ENCODE assay signal across 8 cellular contexts in genomic region chr7:901388-902154, GRCh38. TPM values are rescaled to one million over a fixed set of nuclear protein-coding genes. Genes with fewer than 3 reads are reported as not detected.
DNase-seq lines count a peak whose midpoint lies in the region; ATAC-seq, FAIRE-seq and TF ChIP-seq lines count a peak whose summit lies in the region.

No MANE protein-coding gene starts in this region.

- CTCF ChIA-PET in A549 (lab: Yijun Ruan, JAX) = interaction anchor here (0.9 to 1.8 kb wide), 4 partner anchors 10 to 164 kb away, joined by 3 to 7 read pairs (median 5); no protein-coding TSS in a partner anchor
- CTCF ChIA-PET in activated CD4-positive, alpha-beta T cell treated with anti-CD3 and anti-CD28 coated beads, Interleukin-2, amount 10 ng/mL, durations not matched to agents 7 days and 5 days (lab: Charles Lee) = interaction anchor here (1.0 to 1.2 kb wide), 4 partner anchors 16 to 638 kb away, joined by 3 read pairs; no protein-coding TSS in a partner anchor

- peak overlapping the region; percentile 40 to 61; a peak in 3 of 6 replicates for H3K27ac ChIP-seq in A549

- no peak overlapping the region for H3K27ac Mint-ChIP-seq in activated CD4-positive, alpha-beta T cell treated with anti-CD3 and anti-CD28 coated beads, Interleukin-2, amount 10 ng/mL, durations not matched to agents 7 days and 5 days
- H3K27ac Mint-ChIP-seq in neural crest cell (ENCODE audit: unreplicated experiment) = no peak overlapping the region

- H3K36me3 Mint-ChIP-seq in activated CD4-positive, alpha-beta T cell treated with anti-CD3 and anti-CD28 coated beads, Interleukin-2, amount 10 ng/mL, durations not matched to agents 7 days and 5 days (ENCODE audit: low read depth) = no peaks in the 10 kb centered on the region
- no peaks in the 10 kb centered on the region for H3K36me3 Mint-ChIP-seq in neural crest cell (ENCODE audit: low read depth)

- TF ChIP-seq CTCF in A549 (IDR thresholded peaks at IDR 0.05) = no peak
- no peak for TF ChIP-seq CTCF in GM10266 (IDR thresholded peaks at IDR 0.05; ENCODE audit: control insufficient read depth, insufficient read depth, low read depth, missing control alignments)
- no peak for TF ChIP-seq CTCF in fibroblast of pulmonary artery (IDR thresholded peaks at IDR 0.05; ENCODE audit: low read length, missing control alignments)
- TF ChIP-seq CTCF in neural crest cell (conservative IDR thresholded peaks at IDR 0.05) = no peak

- no peaks in the 10 kb centered on the region for H3K9me3 ChIP-seq in A549

- peak; percentile 79 to 87 for DNase-seq in A549 (ENCODE audit: low read depth in 1 of 2, low spot score in 1 of 2)
- DNase-seq in GM10266 (ENCODE audit: extremely low spot score) = peak; percentile 89
- DNase-seq in NCI-H2171 (lab: John Stamatoyannopoulos, UW) = peak; percentile 50
- DNase-seq in activated CD4-positive, alpha-beta T cell treated with anti-CD3 and anti-CD28 coated beads, Interleukin-2, amount 10 ng/mL, durations not matched to agents 7 days and 5 days = peak; percentile 39
- DNase-seq in fibroblast of pulmonary artery (ENCODE audit: low read depth) = peak; percentile 88
- peak; percentile 70 for DNase-seq in neural crest cell (ENCODE audit: low read depth, low spot score)

- H3K4me3 ChIP-seq in A549 = no peak overlapping the region
- no peak overlapping the region for H3K4me3 ChIP-seq in fibroblast of pulmonary artery (replicated peaks; ENCODE audit: low read depth, low read length)

- TF ChIP-seq EP300 in A549 (IDR thresholded peaks at IDR 0.05) = no peak

- 40% methylated on average over 9 of the region's 24 CpGs for WGBS in A549 (ENCODE audit: missing lambda C conversion rate)

- peak overlapping the region; percentile 60 for H3K4me2 ChIP-seq in A549

- no peaks in the 10 kb centered on the region for H3K9me3 Mint-ChIP-seq in activated CD4-positive, alpha-beta T cell treated with anti-CD3 and anti-CD28 coated beads, Interleukin-2, amount 10 ng/mL, durations not matched to agents 7 days and 5 days
- no peaks in the 10 kb centered on the region for H3K9me3 Mint-ChIP-seq in neural crest cell

- no peaks in the 10 kb centered on the region for H3K27me3 Mint-ChIP-seq in activated CD4-positive, alpha-beta T cell treated with anti-CD3 and anti-CD28 coated beads, Interleukin-2, amount 10 ng/mL, durations not matched to agents 7 days and 5 days
- peaks cover 25% of the 10 kb centered on the region for H3K27me3 Mint-ChIP-seq in neural crest cell (ENCODE audit: low read depth)

- peak; percentile 54 to 85 for ATAC-seq in A549
- no peak for ATAC-seq in GM18870 (IDR thresholded peaks at IDR 0.05; ENCODE audit: unreplicated experiment)
- no peak for ATAC-seq in HG03135 (IDR thresholded peaks at IDR 0.05; ENCODE audit: unreplicated experiment)

- no peak for FAIRE-seq in A549 (lab: Jason Lieb, UNC)

- TF ChIP-seq POLR2A in A549 (IDR thresholded peaks at IDR 0.05; ENCODE audit: low read length) = no peak

- H3K4me1 Mint-ChIP-seq in activated CD4-positive, alpha-beta T cell treated with anti-CD3 and anti-CD28 coated beads, Interleukin-2, amount 10 ng/mL, durations not matched to agents 7 days and 5 days = no peaks in the 10 kb centered on the region
- H3K4me1 Mint-ChIP-seq in neural crest cell = no peaks in the 10 kb centered on the region

- POLR2A ChIA-PET in A549 (lab: Yijun Ruan, JAX) = interaction anchor here (0.6 to 0.9 kb wide), 3 partner anchors 25 to 252 kb away, joined by 3 to 5 read pairs (median 4); partner anchors contain the start of gene GET4
- POLR2A ChIA-PET in activated CD4-positive, alpha-beta T cell treated with anti-CD3 and anti-CD28 coated beads, Interleukin-2, amount 10 ng/mL, durations not matched to agents 7 days and 5 days (lab: Charles Lee) = interaction anchor here (0.7 kb wide), 1 partner anchor 70 kb away, joined by 3 read pairs; the partner anchor contains the start of gene SUN1

- H3K4me3 Mint-ChIP-seq in activated CD4-positive, alpha-beta T cell treated with anti-CD3 and anti-CD28 coated beads, Interleukin-2, amount 10 ng/mL, durations not matched to agents 7 days and 5 days = no peak overlapping the region
- H3K4me3 Mint-ChIP-seq in neural crest cell = no peak overlapping the region

- H3K4me1 ChIP-seq in A549 = peaks cover 23% of the 10 kb centered on the region

- no peak for TF ChIP-seq RAD21 in A549 (conservative IDR thresholded peaks at IDR 0.05 in 1 of 2, IDR thresholded peaks at IDR 0.05 in 1 of 2)

TF ChIP-seq in A549, 52 proteins besides CTCF, POLR2A, EP300 and RAD21:
- TF ChIP-seq NR3C1 (IDR thresholded peaks at IDR 0.05) = no peak

RNA-seq across cellular contexts. Expression of gene GET4, which starts 25.2 kb away (rescaled TPM):
- polyA plus RNA-seq in A549 (2011; rRNA removed) = 21.5 and 26.1 TPM in 2 replicates
- 58.0 and 75.8 TPM in 2 replicates for polyA plus RNA-seq in A549 (2012; cell fraction: cytosol; rRNA removed)
- polyA plus RNA-seq in A549 (2012; cell fraction: nucleus; rRNA removed) = 169 and 176 TPM in 2 replicates
- polyA plus RNA-seq in A549 (2017; fragmentation: RNase III; extraction: RNeasy Plus Mini Kit Qiagen cat#74134 plus additional on column Dnase treatment) = 35.4 to 37.0 TPM (median 36.0 TPM) in 3 replicates
- 19.3 and 22.8 TPM in 2 replicates for polyA minus RNA-seq in A549 (2011; rRNA and poly(A)+ RNA removed)
- total RNA-seq in activated CD4-positive, alpha-beta T cell treated with anti-CD3 and anti-CD28 coated beads, Interleukin-2, amount 10 ng/mL, durations not matched to agents 7 days and 5 days = 10 to 100 TPM; 32.1 to 36.3 TPM
- 50.4 and 55.2 TPM in 2 replicates for total RNA-seq in neural crest cell

RNA-seq across cellular contexts. Expression of gene ADAP1, which starts 52.9 kb away (rescaled TPM):
- 1.7 and 2.2 TPM in 2 replicates for polyA plus RNA-seq in A549 (2011; rRNA removed)
- polyA plus RNA-seq in A549 (2012; cell fraction: cytosol; rRNA removed) = 3.5 and 5.0 TPM in 2 replicates
- polyA plus RNA-seq in A549 (2012; cell fraction: nucleus; rRNA removed) = 7.4 and 7.9 TPM in 2 replicates
- 1.1 to 2.5 TPM (median 1.9 TPM) in 3 replicates for polyA plus RNA-seq in A549 (2017; fragmentation: RNase III; extraction: RNeasy Plus Mini Kit Qiagen cat#74134 plus additional on column Dnase treatment)
- polyA minus RNA-seq in A549 (2011; rRNA and poly(A)+ RNA removed) = 2.1 and 2.2 TPM in 2 replicates
- 10 to 100 TPM; 12.4 to 13.5 TPM for total RNA-seq in activated CD4-positive, alpha-beta T cell treated with anti-CD3 and anti-CD28 coated beads, Interleukin-2, amount 10 ng/mL, durations not matched to agents 7 days and 5 days
- total RNA-seq in neural crest cell = 5.2 and 6.4 TPM in 2 replicates

Comparison
In these comparisons a context has a peak if more than half of its experiments do, and no peak if none do; other contexts are left out.
1. ATAC-seq: peak in A549 (2 of 2); none in GM18870 (single experiment) and HG03135 (single experiment).
2. DNase-seq: peak in every context shown above with its lines; median percentile 89 in GM10266; 88 in fibroblast of pulmonary artery; 83 in A549; 70 in neural crest cell; 50 in NCI-H2171; 39 in activated CD4-positive, alpha-beta T cell treated with anti-CD3 and anti-CD28 coated beads, Interleukin-2, amount 10 ng/mL, durations not matched to agents 7 days and 5 days.